Comparison of ENCODE assay signal across 27 cellular contexts in the genomic region with DNA sequence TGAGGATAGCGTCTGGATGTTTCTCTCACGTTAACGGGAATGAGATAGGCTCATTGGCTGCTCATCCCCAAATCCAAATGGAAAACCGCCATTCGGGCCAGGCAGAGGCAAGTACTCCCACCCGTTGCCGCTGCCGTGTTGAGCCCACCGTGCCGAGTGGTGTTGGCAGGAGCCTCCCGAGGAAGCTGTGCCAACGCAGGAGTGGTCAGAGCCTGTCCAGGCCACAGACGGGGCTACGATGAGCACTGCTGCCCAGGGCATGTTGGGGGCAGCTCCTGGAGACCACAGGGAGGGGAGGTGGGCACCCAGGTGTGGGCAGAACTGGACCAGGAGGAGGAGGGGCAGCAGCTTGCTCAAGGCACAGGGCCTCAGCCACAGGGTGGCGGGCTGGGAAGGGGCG.
"Had no signal": no experiment of that assay in that cellular context is flagged by ENCODE, and none has a peak within 500 bp of the region (broad histone marks: within the 10 kb centered on the region; RNA-seq: fewer than 3 reads in every experiment).

No MANE protein-coding gene starts in this region.

- H3K27me3 ChIP-seq: dorsolateral prefrontal cortex, foreskin keratinocyte had no signal

- H3K4me3 Mint-ChIP-seq: activated CD4-positive, alpha-beta memory T cell treated with anti-CD3 and anti-CD28 coated beads, Interleukin-2, amount 10 ng/mL, durations not matched to agents 7 days and 5 days; activated CD4-positive, alpha-beta T cell treated with anti-CD3 and anti-CD28 coated beads for 36 hours; activated CD4-positive, alpha-beta T cell treated with anti-CD3 and anti-CD28 coated beads, Interleukin-2, amount 10 ng/mL, durations not matched to agents 24 days and 14 days; activated naive CD4-positive, alpha-beta T cell treated with anti-CD3 and anti-CD28 coated beads, Interleukin-2, amount 10 ng/mL, durations not matched to agents 7 days and 5 days; activated naive CD8-positive, alpha-beta T cell treated with anti-CD3 and anti-CD28 coated beads, Interleukin-2, amount 10 ng/mL, durations not matched to agents 7 days and 5 days; activated T-cell treated with anti-CD3 and anti-CD28 coated beads, Interleukin-2, amount 50 U/mL, for 24 hours; activated T-cell treated with anti-CD3 and anti-CD28 coated beads, Interleukin-2, amount 50 U/mL, for 72 hours; central memory CD8-positive, alpha-beta T cell; dendritic cell treated with granulocyte-macrophage colony-stimulating factor and Interleukin-4, amounts not matched to agents 40 ng/mL and 50 ng/mL, for 4 days had no signal

- H3K4me3 ChIP-seq: coronary artery, dorsolateral prefrontal cortex, esophagus muscularis mucosa, gastrocnemius medialis, heart left ventricle had no signal

- H3K27ac ChIP-seq: brain microvascular endothelial cell, coronary artery, esophagus muscularis mucosa, foreskin keratinocyte, gastrocnemius medialis, heart left ventricle had no signal

- H3K9me3 ChIP-seq: esophagus muscularis mucosa, gastrocnemius medialis, heart left ventricle had no signal

- ATAC-seq: activated CD4-positive, alpha-beta T cell treated with anti-CD3 and anti-CD28 coated beads for 36 hours; activated naive CD4-positive, alpha-beta T cell treated with anti-CD3 and anti-CD28 coated beads, Interleukin-2, amount 50 U/mL, for 72 hours; activated T-cell treated with anti-CD3 and anti-CD28 coated beads, Interleukin-2, amount 50 U/mL, for 72 hours; foreskin keratinocyte; gastrocnemius medialis; heart left ventricle had no signal

- H3K27ac Mint-ChIP-seq: activated CD4-positive, alpha-beta memory T cell treated with anti-CD3 and anti-CD28 coated beads, Interleukin-2, amount 10 ng/mL, durations not matched to agents 7 days and 5 days; activated CD4-positive, alpha-beta T cell treated with anti-CD3 and anti-CD28 coated beads, Interleukin-2, amount 10 ng/mL, durations not matched to agents 24 days and 14 days; activated naive CD4-positive, alpha-beta T cell treated with anti-CD3 and anti-CD28 coated beads, Interleukin-2, amount 10 ng/mL, durations not matched to agents 7 days and 5 days; activated naive CD8-positive, alpha-beta T cell treated with anti-CD3 and anti-CD28 coated beads, Interleukin-2, amount 10 ng/mL, durations not matched to agents 7 days and 5 days; dendritic cell treated with granulocyte-macrophage colony-stimulating factor and Interleukin-4, amounts not matched to agents 40 ng/mL and 50 ng/mL, for 4 days had no signal

- DNase-seq: activated CD4-positive, alpha-beta memory T cell treated with anti-CD3 and anti-CD28 coated beads, Interleukin-2, amount 10 ng/mL, durations not matched to agents 7 days and 5 days; activated CD4-positive, alpha-beta T cell treated with anti-CD3 and anti-CD28 coated beads for 36 hours; activated CD4-positive, alpha-beta T cell treated with anti-CD3 and anti-CD28 coated beads, Interleukin-2, amount 10 ng/mL, durations not matched to agents 24 days and 14 days; activated CD4-positive, CD25-positive, alpha-beta regulatory T cell; activated CD4-positive, CD25-positive, alpha-beta regulatory T cell treated with anti-CD3 and anti-CD28 coated beads, Interleukin-2, amount 50 U/mL, for 72 hours; activated CD8-positive, alpha-beta memory T cell treated with anti-CD3 and anti-CD28 coated beads, Interleukin-2, amount 50 U/mL, for 48 hours; activated gamma-delta T cell; activated naive CD4-positive, alpha-beta T cell; activated naive CD4-positive, alpha-beta T cell treated with anti-CD3 and anti-CD28 coated beads, Interleukin-2, amount 10 ng/mL, durations not matched to agents 7 days and 5 days; activated naive CD8-positive, alpha-beta T cell treated with anti-CD3 and anti-CD28 coated beads, Interleukin-2, amount 10 ng/mL, durations not matched to agents 7 days and 5 days; activated T-cell treated with anti-CD3 and anti-CD28 coated beads for 4 hours; activated T-cell treated with anti-CD3 and anti-CD28 coated beads, Interleukin-2, amount 50 U/mL, for 24 hours; activated T-cell treated with anti-CD3 and anti-CD28 coated beads, Interleukin-2, amount 50 U/mL, for 72 hours; brain microvascular endothelial cell; dorsolateral prefrontal cortex; effector memory CD4-positive, alpha-beta T cell; erythroblast; foreskin keratinocyte; gastrocnemius medialis; glutamatergic neuron; heart left ventricle; T-helper 2 cell had no signal

- H3K4me1 ChIP-seq: foreskin keratinocyte, gastrocnemius medialis had no signal

- H3K27me3 Mint-ChIP-seq: activated CD4-positive, alpha-beta memory T cell treated with anti-CD3 and anti-CD28 coated beads, Interleukin-2, amount 10 ng/mL, durations not matched to agents 7 days and 5 days; activated CD4-positive, alpha-beta T cell treated with anti-CD3 and anti-CD28 coated beads for 36 hours; activated CD4-positive, alpha-beta T cell treated with anti-CD3 and anti-CD28 coated beads, Interleukin-2, amount 10 ng/mL, durations not matched to agents 24 days and 14 days; activated naive CD8-positive, alpha-beta T cell treated with anti-CD3 and anti-CD28 coated beads, Interleukin-2, amount 10 ng/mL, durations not matched to agents 7 days and 5 days; activated T-cell treated with anti-CD3 and anti-CD28 coated beads, Interleukin-2, amount 50 U/mL, for 24 hours; central memory CD8-positive, alpha-beta T cell had no signal

- H3K9me3 Mint-ChIP-seq: activated CD4-positive, alpha-beta memory T cell treated with anti-CD3 and anti-CD28 coated beads, Interleukin-2, amount 10 ng/mL, durations not matched to agents 7 days and 5 days; activated CD4-positive, alpha-beta T cell treated with anti-CD3 and anti-CD28 coated beads, Interleukin-2, amount 10 ng/mL, durations not matched to agents 24 days and 14 days; activated naive CD4-positive, alpha-beta T cell treated with anti-CD3 and anti-CD28 coated beads, Interleukin-2, amount 10 ng/mL, durations not matched to agents 7 days and 5 days; activated naive CD4-positive, alpha-beta T cell treated with anti-CD3 and anti-CD28 coated beads, Interleukin-2, amount 50 U/mL, for 72 hours; activated naive CD8-positive, alpha-beta T cell treated with anti-CD3 and anti-CD28 coated beads, Interleukin-2, amount 10 ng/mL, durations not matched to agents 7 days and 5 days; activated T-cell treated with anti-CD3 and anti-CD28 coated beads, Interleukin-2, amount 50 U/mL, for 24 hours; activated T-cell treated with anti-CD3 and anti-CD28 coated beads, Interleukin-2, amount 50 U/mL, for 72 hours; central memory CD8-positive, alpha-beta T cell; dendritic cell treated with granulocyte-macrophage colony-stimulating factor and Interleukin-4, amounts not matched to agents 40 ng/mL and 50 ng/mL, for 4 days had no signal

- H3K36me3 Mint-ChIP-seq: activated naive CD8-positive, alpha-beta T cell treated with anti-CD3 and anti-CD28 coated beads, Interleukin-2, amount 10 ng/mL, durations not matched to agents 7 days and 5 days had no signal

- H3K36me3 ChIP-seq: brain microvascular endothelial cell, gastrocnemius medialis had no signal
